Comparison of ENCODE assay signal across 1 cellular context in the genomic region with DNA sequence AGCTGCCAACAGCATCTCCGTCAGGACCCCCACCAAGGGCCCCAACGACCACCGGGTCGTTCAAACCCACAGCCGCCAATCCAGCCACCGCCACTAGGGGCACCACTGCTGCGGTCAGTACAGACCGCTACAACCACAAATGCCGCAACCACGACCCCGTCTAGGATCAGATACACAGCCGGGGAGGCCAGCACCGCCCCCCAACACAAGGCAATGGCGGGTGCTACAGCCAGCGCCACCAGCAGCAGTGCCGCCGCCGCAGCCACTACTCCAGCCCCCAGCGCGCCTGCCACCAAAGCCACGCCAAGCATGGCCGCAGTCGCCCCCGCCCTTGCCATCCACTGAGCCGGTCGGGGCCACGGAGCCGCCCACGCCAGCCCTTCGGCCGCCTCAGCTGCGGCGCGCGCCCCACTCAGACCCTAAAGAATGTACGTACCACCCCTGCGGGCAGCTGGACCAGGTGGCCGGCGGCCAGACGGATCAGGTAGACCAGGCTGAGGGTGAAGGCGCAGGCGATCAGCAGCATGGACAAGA.
A peak's percentile ranks its signal among the peaks of the same experiment; 100 is the strongest.
TF ChIP-seq lines count a peak whose summit lies in the region.

No MANE protein-coding gene starts in this region.

TF ChIP-seq in HEK293, 187 proteins besides CTCF, POLR2A, EP300 and RAD21 (continued from another document):
- TF ChIP-seq, protein P1, sequence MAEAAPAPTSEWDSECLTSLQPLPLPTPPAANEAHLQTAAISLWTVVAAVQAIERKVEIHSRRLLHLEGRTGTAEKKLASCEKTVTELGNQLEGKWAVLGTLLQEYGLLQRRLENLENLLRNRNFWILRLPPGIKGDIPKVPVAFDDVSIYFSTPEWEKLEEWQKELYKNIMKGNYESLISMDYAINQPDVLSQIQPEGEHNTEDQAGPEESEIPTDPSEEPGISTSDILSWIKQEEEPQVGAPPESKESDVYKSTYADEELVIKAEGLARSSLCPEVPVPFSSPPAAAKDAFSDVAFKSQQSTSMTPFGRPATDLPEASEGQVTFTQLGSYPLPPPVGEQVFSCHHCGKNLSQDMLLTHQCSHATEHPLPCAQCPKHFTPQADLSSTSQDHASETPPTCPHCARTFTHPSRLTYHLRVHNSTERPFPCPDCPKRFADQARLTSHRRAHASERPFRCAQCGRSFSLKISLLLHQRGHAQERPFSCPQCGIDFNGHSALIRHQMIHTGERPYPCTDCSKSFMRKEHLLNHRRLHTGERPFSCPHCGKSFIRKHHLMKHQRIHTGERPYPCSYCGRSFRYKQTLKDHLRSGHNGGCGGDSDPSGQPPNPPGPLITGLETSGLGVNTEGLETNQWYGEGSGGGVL (tag by site-specific recombination; IDR thresholded peaks at IDR 0.05) = peak; percentile 46; the same call in 1 of the 2 replicates
- no peak for TF ChIP-seq ZNF211 (tag by site-specific recombination; IDR thresholded peaks at IDR 0.05; ENCODE audit: low read depth)
- TF ChIP-seq ZBTB17 (tag by site-specific recombination; IDR thresholded peaks at IDR 0.05) = no peak
- TF ChIP-seq ZNF416 (tag by site-specific recombination; IDR thresholded peaks at IDR 0.05) = no peak
- TF ChIP-seq, protein P2, sequence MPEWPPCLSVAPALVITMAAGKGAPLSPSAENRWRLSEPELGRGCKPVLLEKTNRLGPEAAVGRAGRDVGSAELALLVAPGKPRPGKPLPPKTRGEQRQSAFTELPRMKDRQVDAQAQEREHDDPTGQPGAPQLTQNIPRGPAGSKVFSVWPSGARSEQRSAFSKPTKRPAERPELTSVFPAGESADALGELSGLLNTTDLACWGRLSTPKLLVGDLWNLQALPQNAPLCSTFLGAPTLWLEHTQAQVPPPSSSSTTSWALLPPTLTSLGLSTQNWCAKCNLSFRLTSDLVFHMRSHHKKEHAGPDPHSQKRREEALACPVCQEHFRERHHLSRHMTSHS (tag by site-specific recombination; IDR thresholded peaks at IDR 0.05) = no peak
- no peak for TF ChIP-seq ZNF146 (tag by site-specific recombination; IDR thresholded peaks at IDR 0.05)
- TF ChIP-seq, protein P3, sequence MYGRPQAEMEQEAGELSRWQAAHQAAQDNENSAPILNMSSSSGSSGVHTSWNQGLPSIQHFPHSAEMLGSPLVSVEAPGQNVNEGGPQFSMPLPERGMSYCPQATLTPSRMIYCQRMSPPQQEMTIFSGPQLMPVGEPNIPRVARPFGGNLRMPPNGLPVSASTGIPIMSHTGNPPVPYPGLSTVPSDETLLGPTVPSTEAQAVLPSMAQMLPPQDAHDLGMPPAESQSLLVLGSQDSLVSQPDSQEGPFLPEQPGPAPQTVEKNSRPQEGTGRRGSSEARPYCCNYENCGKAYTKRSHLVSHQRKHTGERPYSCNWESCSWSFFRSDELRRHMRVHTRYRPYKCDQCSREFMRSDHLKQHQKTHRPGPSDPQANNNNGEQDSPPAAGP (tag by site-specific recombination; IDR thresholded peaks at IDR 0.05) = no peak
- TF ChIP-seq, protein P4, sequence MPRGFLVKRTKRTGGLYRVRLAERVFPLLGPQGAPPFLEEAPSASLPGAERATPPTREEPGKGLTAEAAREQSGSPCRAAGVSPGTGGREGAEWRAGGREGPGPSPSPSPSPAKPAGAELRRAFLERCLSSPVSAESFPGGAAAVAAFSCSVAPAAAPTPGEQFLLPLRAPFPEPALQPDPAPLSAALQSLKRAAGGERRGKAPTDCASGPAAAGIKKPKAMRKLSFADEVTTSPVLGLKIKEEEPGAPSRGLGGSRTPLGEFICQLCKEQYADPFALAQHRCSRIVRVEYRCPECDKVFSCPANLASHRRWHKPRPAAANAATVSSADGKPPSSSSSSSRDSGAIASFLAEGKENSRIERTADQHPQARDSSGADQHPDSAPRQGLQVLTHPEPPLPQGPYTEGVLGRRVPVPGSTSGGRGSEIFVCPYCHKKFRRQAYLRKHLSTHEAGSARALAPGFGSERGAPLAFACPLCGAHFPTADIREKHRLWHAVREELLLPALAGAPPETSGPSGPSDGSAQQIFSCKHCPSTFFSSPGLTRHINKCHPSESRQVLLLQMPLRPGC (tag by site-specific recombination; IDR thresholded peaks at IDR 0.05) = no peak
- TF ChIP-seq ZBTB7A (tag by site-specific recombination; IDR thresholded peaks at IDR 0.05; ENCODE audit: low read depth) = peak; percentile 88
- TF ChIP-seq, protein P5, sequence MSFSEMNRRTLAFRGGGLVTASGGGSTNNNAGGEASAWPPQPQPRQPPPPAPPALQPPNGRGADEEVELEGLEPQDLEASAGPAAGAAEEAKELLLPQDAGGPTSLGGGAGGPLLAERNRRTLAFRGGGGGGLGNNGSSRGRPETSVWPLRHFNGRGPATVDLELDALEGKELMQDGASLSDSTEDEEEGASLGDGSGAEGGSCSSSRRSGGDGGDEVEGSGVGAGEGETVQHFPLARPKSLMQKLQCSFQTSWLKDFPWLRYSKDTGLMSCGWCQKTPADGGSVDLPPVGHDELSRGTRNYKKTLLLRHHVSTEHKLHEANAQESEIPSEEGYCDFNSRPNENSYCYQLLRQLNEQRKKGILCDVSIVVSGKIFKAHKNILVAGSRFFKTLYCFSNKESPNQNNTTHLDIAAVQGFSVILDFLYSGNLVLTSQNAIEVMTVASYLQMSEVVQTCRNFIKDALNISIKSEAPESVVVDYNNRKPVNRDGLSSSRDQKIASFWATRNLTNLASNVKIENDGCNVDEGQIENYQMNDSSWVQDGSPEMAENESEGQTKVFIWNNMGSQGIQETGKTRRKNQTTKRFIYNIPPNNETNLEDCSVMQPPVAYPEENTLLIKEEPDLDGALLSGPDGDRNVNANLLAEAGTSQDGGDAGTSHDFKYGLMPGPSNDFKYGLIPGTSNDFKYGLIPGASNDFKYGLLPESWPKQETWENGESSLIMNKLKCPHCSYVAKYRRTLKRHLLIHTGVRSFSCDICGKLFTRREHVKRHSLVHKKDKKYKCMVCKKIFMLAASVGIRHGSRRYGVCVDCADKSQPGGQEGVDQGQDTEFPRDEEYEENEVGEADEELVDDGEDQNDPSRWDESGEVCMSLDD (tag by site-specific recombination; IDR thresholded peaks at IDR 0.05) = peak; percentile 4; the same call in 1 of the 2 replicates
- TF ChIP-seq, protein P6, sequence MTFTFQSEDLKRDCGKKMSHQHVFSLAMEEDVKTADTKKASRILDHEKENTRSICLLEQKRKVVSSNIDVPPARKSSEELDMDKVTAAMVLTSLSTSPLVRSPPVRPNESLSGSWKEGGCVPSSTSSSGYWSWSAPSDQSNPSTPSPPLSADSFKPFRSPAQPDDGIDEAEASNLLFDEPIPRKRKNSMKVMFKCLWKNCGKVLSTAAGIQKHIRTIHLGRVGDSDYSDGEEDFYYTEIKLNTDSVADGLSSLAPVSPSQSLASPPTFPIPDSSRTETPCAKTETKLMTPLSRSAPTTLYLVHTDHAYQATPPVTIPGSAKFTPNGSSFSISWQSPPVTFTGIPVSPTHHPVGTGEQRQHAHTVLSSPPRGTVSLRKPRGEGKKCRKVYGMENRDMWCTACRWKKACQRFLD (tag by site-specific recombination; IDR thresholded peaks at IDR 0.05) = no peak
